Comparison of ENCODE assay signal across 8 cellular contexts in the genomic region with DNA sequence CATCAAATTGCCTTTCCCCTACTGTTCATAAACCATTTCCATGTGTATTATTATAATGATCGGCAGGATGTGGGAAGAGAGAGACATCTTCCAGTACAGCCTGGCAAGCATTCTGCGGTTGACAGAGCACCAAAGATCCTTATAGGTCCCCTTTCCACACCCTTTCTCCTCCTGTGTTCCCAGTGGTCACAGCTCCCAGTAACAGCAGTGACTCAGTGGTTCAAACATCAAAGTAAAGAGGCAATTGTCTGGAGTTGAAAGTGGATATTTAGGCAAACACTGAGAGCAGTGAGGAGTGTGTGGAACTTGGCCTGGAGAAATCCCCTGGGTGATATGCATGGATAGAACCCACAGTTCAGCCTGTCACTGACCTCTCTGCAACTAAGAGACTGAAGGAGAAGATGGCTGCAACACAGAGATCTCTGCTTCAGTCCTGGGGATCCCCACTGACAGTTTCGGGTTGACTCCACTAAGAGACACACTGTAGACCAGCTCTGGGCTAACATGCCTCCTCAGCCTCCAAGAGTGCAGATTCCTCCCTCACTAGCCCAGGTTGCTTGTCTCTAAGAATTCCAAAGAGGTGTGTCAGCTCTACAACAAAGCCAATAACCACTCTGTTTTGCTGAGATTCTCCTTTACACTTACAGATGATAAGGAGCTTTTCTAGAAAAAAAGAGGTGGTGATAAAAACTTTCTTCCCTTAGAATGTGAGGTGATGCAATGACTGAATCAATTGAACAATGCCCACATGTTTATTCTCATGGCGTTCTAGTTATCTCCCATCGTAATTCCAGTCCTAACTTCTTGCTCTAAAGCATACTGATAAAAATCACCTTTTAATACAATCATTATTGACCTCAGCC.
DNase-seq lines count a peak whose midpoint lies in the region; ATAC-seq and TF ChIP-seq lines count a peak whose summit lies in the region.

No MANE protein-coding gene starts in this region.

- no peaks in the 10 kb centered on the region for H3K27me3 ChIP-seq in H7 (ENCODE audit: control insufficient read depth, insufficient read depth, low read length)

- TF ChIP-seq CTCF in GM20000 (IDR thresholded peaks at IDR 0.05; ENCODE audit: extremely low read depth, missing control alignments) (no peak), epithelial cell of proximal tubule (conservative IDR thresholded peaks at IDR 0.05; ENCODE audit: low read depth, low read length) (no peak)

- DNase-seq in GM04503 (ENCODE audit: low read depth) (peak; percentile 58), GM20000 (ENCODE audit: low spot score) (peak; percentile 70), epithelial cell of proximal tubule (ENCODE audit: low read depth) (peak; percentile 68), H7 (no peak), DMS153 treated with DMSO at 0.1 percent for 48 hours (lab: John Stamatoyannopoulos, UW; ENCODE audit: unreplicated experiment) (no peak), inferior parietal cortex (ENCODE audit: extremely low spot score) (no peak)

- H3K4me3 ChIP-seq in epithelial cell of proximal tubule (ENCODE audit: low read depth, low read length) (no peak overlapping the region), H7 (ENCODE audit: insufficient read depth, low read depth, low read length) (no peak overlapping the region)

- ATAC-seq in HG03520 (IDR thresholded peaks at IDR 0.05; ENCODE audit: unreplicated experiment) (peak; percentile 95), HG02970 (IDR thresholded peaks at IDR 0.05; ENCODE audit: low FRiP score, unreplicated experiment) (no peak)

- no peaks in the 10 kb centered on the region for H3K36me3 ChIP-seq in H7 (replicated peaks; ENCODE audit: control insufficient read depth, insufficient read depth, low read length)

Comparison
In these comparisons a context has a peak if more than half of its experiments do, and no peak if none do; other contexts are left out.
1. DNase-seq: peak in GM04503 (single experiment), GM20000 (single experiment) and epithelial cell of proximal tubule (single experiment); none in H7 (single experiment), DMS153 treated with DMSO at 0.1 percent for 48 hours (single experiment) and inferior parietal cortex (single experiment).